In genomic region chr16:23678430-23679273, GRCh38 we compare ENCODE assay signal across 9 cellular contexts. TPM values are rescaled to one million over a fixed set of nuclear protein-coding genes. Genes with fewer than 3 reads are reported as not detected.
DNase-seq lines count a peak whose midpoint lies in the region; ATAC-seq, FAIRE-seq and TF ChIP-seq lines count a peak whose summit lies in the region.
"Had no signal": no experiment of that assay in that cellular context is flagged by ENCODE, and none has a peak within 500 bp of the region (broad histone marks: within the 10 kb centered on the region; RNA-seq: fewer than 3 reads in every experiment).

TSS of gene PLK1 (plus strand) at chr16:23678889. CDS start at chr16:23678933, 44 bp downstream.

- intact Hi-C loops in activated CD4-positive, alpha-beta T cell treated with anti-CD3 and anti-CD28 coated beads, Interleukin-2, amount 10 ng/mL, durations not matched to agents 24 days and 14 days (cut with micrococcal nuclease), result loop anchor here (1.0 to 2.0 kb wide), 2 partner anchors 38 to 121 kb away; partner anchors contain the start of genes DCTN5, EARS2, PALB2 and UBFD1
- intact Hi-C loops in dendritic cell treated with granulocyte-macrophage colony-stimulating factor and Interleukin-4, amounts not matched to agents 40 ng/mL and 50 ng/mL, for 4 days (cut with micrococcal nuclease), result no loop called here
- intact Hi-C loops in HepG2 (cut with micrococcal nuclease; ENCODE audit: unreplicated experiment), result loop anchor here (2.0 kb wide), 2 partner anchors 38 to 50 kb away; partner anchors contain the start of genes DCTN5 and PALB2

- peaks cover 36% of the 10 kb centered on the region for H3K4me1 Mint-ChIP-seq in activated CD4-positive, alpha-beta T cell treated with anti-CD3 and anti-CD28 coated beads, Interleukin-2, amount 10 ng/mL, durations not matched to agents 24 days and 14 days
- H3K4me1 Mint-ChIP-seq in dendritic cell treated with granulocyte-macrophage colony-stimulating factor and Interleukin-4, amounts not matched to agents 40 ng/mL and 50 ng/mL, for 4 days (ENCODE audit: low read depth), result peaks cover 38% of the 10 kb centered on the region

- H4K20me1 ChIP-seq in HepG2 (ENCODE audit: insufficient read depth, low read length), result peaks cover 6% of the 10 kb centered on the region; the same call in 1 of the 2 replicates

- peak; percentile 73 for TF ChIP-seq POLR2A in GM18951 (IDR thresholded peaks at IDR 0.05; ENCODE audit: extremely low read depth, insufficient read depth, insufficient read length)
- peak; percentile 91 to 93 for TF ChIP-seq POLR2A in HepG2 (IDR thresholded peaks at IDR 0.05; ENCODE audit: insufficient read depth in 1 of 2, low read depth in 2 of 2, low read length in 2 of 2)

- peaks cover 67% of the 10 kb centered on the region for H3K4me1 ChIP-seq in HepG2 (ENCODE audit: insufficient read depth, low read length)

- no TSS peak for BruUV-seq in HepG2 (replicated peaks; lab: Mats Ljungman, UMichigan)

- H3K27ac Mint-ChIP-seq in activated CD4-positive, alpha-beta T cell treated with anti-CD3 and anti-CD28 coated beads, Interleukin-2, amount 10 ng/mL, durations not matched to agents 24 days and 14 days, result peak within 1 kb of the TSS; percentile 85
- H3K27ac Mint-ChIP-seq in dendritic cell treated with granulocyte-macrophage colony-stimulating factor and Interleukin-4, amounts not matched to agents 40 ng/mL and 50 ng/mL, for 4 days, result peak within 1 kb of the TSS; percentile 57

- peak within 1 kb of the TSS; percentile 94 to 97 (median 95) for H3K4me3 ChIP-seq in HepG2 (replicated peaks in 1 of 3; ENCODE audit: insufficient read depth in 1 of 3, low read depth in 2 of 3, low read length in 3 of 3)

- CTCF ChIA-PET in HepG2 (lab: Yijun Ruan, JAX; ENCODE audit: low intra/inter-chr PET ratio, low total read pairs), result interaction anchor here (1.1 kb wide), 1 partner anchor 49 kb away, joined by 3 read pairs; no protein-coding TSS in a partner anchor

- peak; percentile 40 for FAIRE-seq in HepG2 (lab: Jason Lieb, UNC)
- FAIRE-seq: endometrium had no signal

- no peaks in the 10 kb centered on the region for H3K9me3 ChIP-seq in HepG2 (ENCODE audit: low read length)

- H3K27ac ChIP-seq in HepG2 (ENCODE audit: extremely low read length, insufficient read depth, low read length), result peak within 1 kb of the TSS; percentile 75

- peak; percentile 23 to 49; a peak in 1 of 4 replicates for TF ChIP-seq EP300 in HepG2 (IDR thresholded peaks at IDR 0.05; ENCODE audit: low read depth in 2 of 2, low read length in 2 of 2)
- no peak for TF ChIP-seq EP300 in HepG2 (CRISPR knock-in tag; IDR thresholded peaks at IDR 0.05; ENCODE audit: borderline replicate concordance)

- H3K27me3 Mint-ChIP-seq in activated CD4-positive, alpha-beta T cell treated with anti-CD3 and anti-CD28 coated beads, Interleukin-2, amount 10 ng/mL, durations not matched to agents 24 days and 14 days, result no peaks in the 10 kb centered on the region
- no peaks in the 10 kb centered on the region for H3K27me3 Mint-ChIP-seq in dendritic cell treated with granulocyte-macrophage colony-stimulating factor and Interleukin-4, amounts not matched to agents 40 ng/mL and 50 ng/mL, for 4 days

- POLR2A ChIA-PET in HepG2 (lab: Yijun Ruan, JAX), result interaction anchor here (1.0 to 3.7 kb wide), 3 partner anchors 16 to 140 kb away, joined by 3 to 20 read pairs (median 5); partner anchors contain the start of genes DCTN5 and PALB2

- peaks cover 44% of the 10 kb centered on the region for H3K79me2 ChIP-seq in HepG2 (ENCODE audit: insufficient read depth, low read length)

- peak within 1 kb of the TSS; percentile 92 for H3K4me3 Mint-ChIP-seq in activated CD4-positive, alpha-beta T cell treated with anti-CD3 and anti-CD28 coated beads, Interleukin-2, amount 10 ng/mL, durations not matched to agents 24 days and 14 days
- peak within 1 kb of the TSS; percentile 90 for H3K4me3 Mint-ChIP-seq in dendritic cell treated with granulocyte-macrophage colony-stimulating factor and Interleukin-4, amounts not matched to agents 40 ng/mL and 50 ng/mL, for 4 days

- peak; percentile 97 for DNase-seq in AG20443 (ENCODE audit: low spot score)
- DNase-seq in NCI-H524 (lab: John Stamatoyannopoulos, UW), result peak; percentile 83 to 90
- peak; percentile 96 for DNase-seq in activated CD4-positive, alpha-beta T cell treated with anti-CD3 and anti-CD28 coated beads, Interleukin-2, amount 10 ng/mL, durations not matched to agents 24 days and 14 days
- DNase-seq in HepG2 (ENCODE audit: low spot score), result peak; percentile 90
- DNase-seq in stimulated activated CD4-positive, alpha-beta T cell treated with anti-CD3 and anti-CD28 coated beads, Interleukin-4, amount 100 ng/mL, for 24 hours, result peak; percentile 79

- H3K27me3 ChIP-seq in HepG2 (ENCODE audit: control insufficient read depth in 1 of 2, insufficient read depth in 2 of 2, low read length in 2 of 2), result no peaks in the 10 kb centered on the region; a peak in 1 of 5 replicates

- peak; percentile 78 for ATAC-seq in HG03378 (IDR thresholded peaks at IDR 0.05; ENCODE audit: unreplicated experiment)
- ATAC-seq in HepG2, result peak; percentile 89

- peak; percentile 57 for TF ChIP-seq CTCF in HepG2 (CRISPR knock-in tag; IDR thresholded peaks at IDR 0.05)

- peaks cover 31% of the 10 kb centered on the region for H3K36me3 Mint-ChIP-seq in activated CD4-positive, alpha-beta T cell treated with anti-CD3 and anti-CD28 coated beads, Interleukin-2, amount 10 ng/mL, durations not matched to agents 24 days and 14 days (ENCODE audit: low read depth)
- peaks cover 56% of the 10 kb centered on the region for H3K36me3 Mint-ChIP-seq in dendritic cell treated with granulocyte-macrophage colony-stimulating factor and Interleukin-4, amounts not matched to agents 40 ng/mL and 50 ng/mL, for 4 days (ENCODE audit: low read depth)

- H3K4me2 ChIP-seq in HepG2 (ENCODE audit: low read depth, low read length), result peak within 1 kb of the TSS; percentile 99

- peaks cover 27 to 35% of the 10 kb centered on the region in 2 experiments for H3K36me3 ChIP-seq in HepG2 (replicated peaks in 1 of 2; ENCODE audit: control insufficient read depth in 1 of 2, insufficient read depth in 2 of 2, low read length in 2 of 2)

- peak within 1 kb of the TSS; percentile 4 for H2AFZ ChIP-seq in HepG2 (ENCODE audit: low read length)

- 3% methylated on average over 64 of the region's 75 CpGs for WGBS in HepG2 (ENCODE audit: low lambda C conversion rate)

- H3K9ac ChIP-seq in HepG2 (ENCODE audit: insufficient read depth, low read depth, low read length), result peak within 1 kb of the TSS; percentile 90

- TF ChIP-seq RAD21 in HepG2 (CRISPR knock-in tag; IDR thresholded peaks at IDR 0.05), result no peak; the same call in none of the 2 replicates

- no peaks in the 10 kb centered on the region for H3K9me3 Mint-ChIP-seq in activated CD4-positive, alpha-beta T cell treated with anti-CD3 and anti-CD28 coated beads, Interleukin-2, amount 10 ng/mL, durations not matched to agents 24 days and 14 days
- no peaks in the 10 kb centered on the region for H3K9me3 Mint-ChIP-seq in dendritic cell treated with granulocyte-macrophage colony-stimulating factor and Interleukin-4, amounts not matched to agents 40 ng/mL and 50 ng/mL, for 4 days

- in situ Hi-C loops in GM18951 (cut with MboI; ENCODE audit: low sequenced_read_pairs, unreplicated experiment), result no loop called here
- in situ Hi-C loops in HepG2 (cut with HindIII; ENCODE audit: extremely low pct_ligation_motif_present, low pct_unique_long_range_greater_than_20kb), result no loop called here

TF ChIP-seq in HepG2, 621 proteins besides CTCF, POLR2A, EP300 and RAD21 (continues in another document):
- TF ChIP-seq RFX5 (IDR thresholded peaks at IDR 0.05; ENCODE audit: low read depth, low read length) (no peak), MATR3 (CRISPR knock-in tag; IDR thresholded peaks at IDR 0.05) (peak; percentile 42; the same call in 1 of the 2 replicates), CREM (IDR thresholded peaks at IDR 0.05) (peak; percentile 78), CREM (CRISPR knock-in tag; IDR thresholded peaks at IDR 0.05) (peak; percentile 33; the same call in 1 of the 2 replicates)

RNA-seq across cellular contexts. Expression of gene PLK1, which starts in this region (rescaled TPM):
- 45.7 and 51.7 TPM in 2 replicates for total RNA-seq in activated CD4-positive, alpha-beta T cell treated with anti-CD3 and anti-CD28 coated beads, Interleukin-2, amount 10 ng/mL, durations not matched to agents 24 days and 14 days
- total RNA-seq in HepG2 (2016; rRNA removed; fragmentation: Illumina TruSeq; extraction: Trizol), result 76.3 and 97.4 TPM in 2 replicates
- total RNA-seq in HepG2 (2016; cell fraction: cytosol; rRNA removed; fragmentation: Illumina TruSeq; extraction: Trizol; ENCODE audit: low read depth), result 28.4 and 28.6 TPM in 2 replicates
- total RNA-seq in HepG2 (2016; cell fraction: insoluble cytoplasmic fraction; rRNA removed; fragmentation: Illumina TruSeq; extraction: Trizol), result 76.4 and 97.9 TPM in 2 replicates
- total RNA-seq in HepG2 (2016; cell fraction: membrane; rRNA removed; fragmentation: Illumina TruSeq; extraction: Trizol), result 53.8 and 55.3 TPM in 2 replicates
- 54.5 and 64.5 TPM in 2 replicates for total RNA-seq in HepG2 (2016; cell fraction: nucleus; rRNA removed; fragmentation: Illumina TruSeq; extraction: Trizol)
- 50.7 and 71.5 TPM in 2 replicates for polyA plus RNA-seq in HepG2 (2011; rRNA removed)
- 50.1 and 88.3 TPM in 2 replicates for polyA plus RNA-seq in HepG2 (2011; cell fraction: cytosol; rRNA removed)
- polyA plus RNA-seq in HepG2 (2011; cell fraction: nucleus; rRNA removed), result 85.1 and 122 TPM in 2 replicates
- 60.8 and 97.0 TPM in 2 replicates for polyA plus RNA-seq in HepG2 (2012)
- polyA plus RNA-seq in HepG2 (2016; cell fraction: cytosol; fragmentation: Illumina TruSeq; extraction: Trizol; ENCODE audit: low read depth), result 33.9 and 37.2 TPM in 2 replicates
- 114 and 170 TPM in 2 replicates for polyA plus RNA-seq in HepG2 (2016; cell fraction: insoluble cytoplasmic fraction; fragmentation: Illumina TruSeq; extraction: Trizol; ENCODE audit: low read depth)
- polyA plus RNA-seq in HepG2 (2016; cell fraction: membrane; fragmentation: Illumina TruSeq; extraction: Trizol; ENCODE audit: low read depth), result 49.5 and 62.0 TPM in 2 replicates
- polyA plus RNA-seq in HepG2 (2016; cell fraction: nucleus; fragmentation: Illumina TruSeq; extraction: Trizol; ENCODE audit: insufficient read depth, low read depth), result 151 and 164 TPM in 2 replicates
- 177 and 191 TPM in 2 replicates for polyA minus RNA-seq in HepG2 (2011; rRNA and poly(A)+ RNA removed; ENCODE audit: low replicate concordance)
- 65.7 and 78.2 TPM in 2 replicates for polyA minus RNA-seq in HepG2 (2011; cell fraction: cytosol; rRNA and poly(A)+ RNA removed)
- 41.4 and 66.2 TPM in 2 replicates for polyA minus RNA-seq in HepG2 (2011; cell fraction: nucleus; rRNA and poly(A)+ RNA removed)

Comparison
In these comparisons a context has a peak if more than half of its experiments do, and no peak if none do; other contexts are left out.
1. Peak in every context shown above with its lines: DNase-seq, ATAC-seq, H3K4me3 ChIP-seq and H3K27ac ChIP-seq.